In genomic region chr21:34639882-34640788, GRCh38 we compare ENCODE assay signal across 9 cellular contexts. TPM values are rescaled to one million over a fixed set of nuclear protein-coding genes. Genes with fewer than 3 reads are reported as not detected.
A peak's percentile ranks its signal among the peaks of the same experiment; 100 is the strongest.
DNase-seq lines count a peak whose midpoint lies in the region; ATAC-seq, FAIRE-seq and TF ChIP-seq lines count a peak whose summit lies in the region.
"Had no signal": no experiment of that assay in that cellular context is flagged by ENCODE, and none has a peak within 500 bp of the region (broad histone marks: within the 10 kb centered on the region; RNA-seq: fewer than 3 reads in every experiment).

No MANE protein-coding gene starts in this region.

- WGBS in pancreas, 2 donors, result 42 to 50% methylated on average over 9 of the region's 9 CpGs

- no peak overlapping the region for H3K4me3 ChIP-seq in pancreas

- H3K4me1 ChIP-seq in pancreas, result no peaks in the 10 kb centered on the region
- H3K4me1 ChIP-seq: adrenal gland had no signal

- ATAC-seq in GM19395 (IDR thresholded peaks at IDR 0.05; ENCODE audit: unreplicated experiment), result peak; percentile 56
- ATAC-seq in pancreas, result no peak
- no peak for ATAC-seq in HG02885 (IDR thresholded peaks at IDR 0.05; ENCODE audit: poor library complexity, unreplicated experiment)
- no peak for ATAC-seq in HG02642 (IDR thresholded peaks at IDR 0.05; ENCODE audit: poor library complexity, unreplicated experiment)

- H3K27ac ChIP-seq in pancreas, result no peak overlapping the region
- H3K27ac ChIP-seq: adrenal gland had no signal

- H3K36me3 ChIP-seq in pancreas, result no peaks in the 10 kb centered on the region
- H3K36me3 ChIP-seq: adrenal gland had no signal

- DNase-seq in A172 (ENCODE audit: low spot score), result peak; percentile 27
- peak; percentile 27 for DNase-seq in RPMI7951 (ENCODE audit: low read depth)
- DNase-seq in erythroblast (lab: John Stamatoyannopoulos, UW), result peak; percentile 46 to 63
- no peak for DNase-seq in pancreas
- no peak for DNase-seq in DMS 273 (lab: John Stamatoyannopoulos, UW; ENCODE audit: unreplicated experiment)
- DNase-seq: adrenal gland had no signal

- intact Hi-C loops in pancreas (cut with DNase I), result no loop called here

- no peaks in the 10 kb centered on the region for H3K9me3 ChIP-seq in pancreas
- H3K9me3 ChIP-seq: adrenal gland had no signal

- no peak for TF ChIP-seq POLR2A in erythroblast (IDR thresholded peaks at IDR 0.05; ENCODE audit: low read length)

- FAIRE-seq in pancreas (lab: Jason Lieb, UNC), result no peak

- H3K27me3 ChIP-seq in pancreas, result no peaks in the 10 kb centered on the region
- H3K27me3 ChIP-seq: adrenal gland had no signal

- TF ChIP-seq CTCF in pancreas (IDR thresholded peaks at IDR 0.05), result no peak

RNA-seq across cellular contexts. Expression of gene RCAN1, which starts 25.2 kb away (rescaled TPM):
- 56.2 and 61.5 TPM in 2 replicates for total RNA-seq in A172 (2014; rRNA removed; shearing (Covaris generic))
- 39.7 and 43.9 TPM in 2 replicates for total RNA-seq in RPMI7951 (2014; rRNA removed; shearing (Covaris generic))
- 10 to 100 TPM in 5 of 6 donors, 1 to 10 TPM in 1; 9.5 to 19.7 (median 14.9) TPM for total RNA-seq in pancreas
- 10 to 100 TPM in 1 of 2 donors, 1 to 10 TPM in 1; 9.5 to 15.3 TPM for polyA plus RNA-seq in pancreas

RNA-seq across cellular contexts. Expression of gene CLIC6, which starts 28.7 kb away (rescaled TPM):
- total RNA-seq in A172 (2014; rRNA removed; shearing (Covaris generic)), result not detected in 2 replicates
- not detected in 2 replicates for total RNA-seq in RPMI7951 (2014; rRNA removed; shearing (Covaris generic))
- total RNA-seq in pancreas, result 10 to 100 TPM in 1 of 6 donors, 1 to 10 TPM in 5; 1.0 to 13.2 (median 2.0) TPM
- 1 to 10 TPM; 5.2 to 5.5 TPM for polyA plus RNA-seq in pancreas

Comparison
In these comparisons a context has a peak if more than half of its experiments do, and no peak if none do; other contexts are left out.
1. DNase-seq: peak in A172 (single experiment), RPMI7951 (single experiment) and erythroblast (2 of 2); none in pancreas (0 of 6) and DMS 273 (single experiment).